ENCODE assay signal across 9 cellular contexts in genomic region chr22:27802389-27803079, GRCh38. TPM values are rescaled to one million over a fixed set of nuclear protein-coding genes. Genes with fewer than 3 reads are reported as not detected.
DNase-seq lines count a peak whose midpoint lies in the region; ATAC-seq and TF ChIP-seq lines count a peak whose summit lies in the region.
"Had no signal": no experiment of that assay in that cellular context is flagged by ENCODE, and none has a peak within 500 bp of the region (broad histone marks: within the 10 kb centered on the region; RNA-seq: fewer than 3 reads in every experiment).

No MANE protein-coding gene starts in this region.

- no peaks in the 10 kb centered on the region; the same call in 1 of the 2 replicates for H3K9me3 ChIP-seq in ES-I3 (ENCODE audit: control insufficient read depth, insufficient read depth, low read length)

- TF ChIP-seq CTCF in WI38 (IDR thresholded peaks at IDR 0.05; ENCODE audit: low read depth, low read length) (no peak), foreskin keratinocyte (conservative IDR thresholded peaks at IDR 0.05) (no peak)

- DNase-seq in foreskin keratinocyte (no peak), NCI-H1694 (lab: John Stamatoyannopoulos, UW) (no peak), left colon (no peak), putamen (ENCODE audit: low spot score) (no peak), SKM-1 treated with dmso at 0.1 percent for 144 hours (lab: John Stamatoyannopoulos, UW; ENCODE audit: unreplicated experiment) (no peak)
- DNase-seq: NCI-H187 treated with DMSO at 0.1 percent for 48 hours had no signal

- H3K27ac ChIP-seq in foreskin keratinocyte (peak overlapping the region; percentile 91), rectal smooth muscle tissue (ENCODE audit: low read depth, low read length) (peak overlapping the region; percentile 43)

- H3K4me1 ChIP-seq in ES-I3 (ENCODE audit: insufficient read depth, low read length) (peaks cover 12% of the 10 kb centered on the region; the same call in 1 of the 2 replicates), foreskin keratinocyte (peaks cover 9% of the 10 kb centered on the region), rectal smooth muscle tissue (ENCODE audit: control insufficient read depth, insufficient read depth, low read length) (peaks cover 2% of the 10 kb centered on the region)

- no peak for ATAC-seq in foreskin keratinocyte
- ATAC-seq in left colon = no peak

- peak overlapping the region; percentile 73 for H3K4me3 ChIP-seq in WI38 (ENCODE audit: low read depth, low read length)
- peak overlapping the region; percentile 68 for H3K4me3 ChIP-seq in rectal smooth muscle tissue (ENCODE audit: low read length)

- H3K27me3 ChIP-seq in foreskin keratinocyte (no peaks in the 10 kb centered on the region), rectal smooth muscle tissue (ENCODE audit: control insufficient read depth, insufficient read depth, low read length) (peaks cover 10% of the 10 kb centered on the region)

- intact Hi-C loops in left colon (cut with DNase I, micrococcal nuclease) = no loop called here

- peak overlapping the region; percentile 81 for H3K9ac ChIP-seq in ES-I3 (ENCODE audit: low read depth, low read length)
- H3K9ac ChIP-seq in rectal smooth muscle tissue (ENCODE audit: low read length) = no peak overlapping the region

- no peaks in the 10 kb centered on the region for H3K36me3 ChIP-seq in ES-I3 (ENCODE audit: insufficient read depth, low read length)
- H3K36me3 ChIP-seq in rectal smooth muscle tissue (ENCODE audit: control insufficient read depth, insufficient read depth, low read length) = no peaks in the 10 kb centered on the region

RNA-seq across cellular contexts. Expression of gene MN1, which starts 1.0 kb away (rescaled TPM):
- total RNA-seq in foreskin keratinocyte (10.7 and 12.0 TPM in 2 replicates), left colon (1 to 10 TPM in 1 of 2 donors, under 1 TPM in 1; 0.92 to 2.3 TPM)
- 4.2 and 4.6 TPM in 2 replicates for polyA plus RNA-seq in foreskin keratinocyte
